In genomic region chr10:133688441-133688912, GRCh38 we compare ENCODE assay signal across 7 cellular contexts.
A peak's percentile ranks its signal among the peaks of the same experiment; 100 is the strongest.
DNase-seq lines count a peak whose midpoint lies in the region; ATAC-seq lines count a peak whose summit lies in the region.
"Not testable (repeated sequence)": the region's sequence is repeated elsewhere in the genome, so short reads cannot be mapped to it uniquely, and the experiment has no call there.

No MANE protein-coding gene starts in this region.

- H3K9me3 Mint-ChIP-seq in natural killer cell treated with Interleukin-12 subunit alpha and Interleukin-12 subunit beta and Interleukin-15 and Interleukin-18, amount 100 ng/mL, for 72 hours = not testable (repeated sequence)

- H3K36me3 Mint-ChIP-seq in natural killer cell treated with Interleukin-12 subunit alpha and Interleukin-12 subunit beta and Interleukin-15 and Interleukin-18, amount 100 ng/mL, for 72 hours = not testable (repeated sequence)

- peak; percentile 23 for ATAC-seq in GM19025 (IDR thresholded peaks at IDR 0.05; ENCODE audit: low read depth, unreplicated experiment)
- ATAC-seq in GM21723 (IDR thresholded peaks at IDR 0.05; ENCODE audit: unreplicated experiment) = peak; percentile 26
- ATAC-seq in HG02884 (IDR thresholded peaks at IDR 0.05; ENCODE audit: unreplicated experiment) = peak; percentile 22
- peak; percentile 34 for ATAC-seq in HG03354 (IDR thresholded peaks at IDR 0.05; ENCODE audit: poor library complexity, severe bottlenecking, unreplicated experiment)
- ATAC-seq in activated CD4-positive, CD25-positive, alpha-beta regulatory T cell treated with anti-CD3 and anti-CD28 coated beads, Interleukin-2, amount 50 U/mL, for 24 hours = peak; percentile 15 to 34
- peak; percentile 61 for ATAC-seq in Right ventricle myocardium inferior
- ATAC-seq in natural killer cell treated with Interleukin-12 subunit alpha and Interleukin-12 subunit beta and Interleukin-15 and Interleukin-18, amount 100 ng/mL, for 72 hours = peak; percentile 54

- H3K4me1 Mint-ChIP-seq in natural killer cell treated with Interleukin-12 subunit alpha and Interleukin-12 subunit beta and Interleukin-15 and Interleukin-18, amount 100 ng/mL, for 72 hours (ENCODE audit: low read depth in 2 of 2) = not testable (repeated sequence)

- H3K27ac Mint-ChIP-seq in natural killer cell treated with Interleukin-12 subunit alpha and Interleukin-12 subunit beta and Interleukin-15 and Interleukin-18, amount 100 ng/mL, for 72 hours = not testable (repeated sequence)

- not testable (repeated sequence) for H3K4me3 Mint-ChIP-seq in natural killer cell treated with Interleukin-12 subunit alpha and Interleukin-12 subunit beta and Interleukin-15 and Interleukin-18, amount 100 ng/mL, for 72 hours

- not testable (repeated sequence) for DNase-seq in Right ventricle myocardium inferior (ENCODE audit: missing footprints); natural killer cell treated with Interleukin-12 subunit alpha and Interleukin-12 subunit beta and Interleukin-15 and Interleukin-18, amount 100 ng/mL, for 72 hours (ENCODE audit: low spot score)

- not testable (repeated sequence) for H3K27me3 Mint-ChIP-seq in natural killer cell treated with Interleukin-12 subunit alpha and Interleukin-12 subunit beta and Interleukin-15 and Interleukin-18, amount 100 ng/mL, for 72 hours

- intact Hi-C loops in Right ventricle myocardium inferior (cut with DNase I) = not testable (repeated sequence)
